ENCODE assay signal across 18 cellular contexts in the genomic region with DNA sequence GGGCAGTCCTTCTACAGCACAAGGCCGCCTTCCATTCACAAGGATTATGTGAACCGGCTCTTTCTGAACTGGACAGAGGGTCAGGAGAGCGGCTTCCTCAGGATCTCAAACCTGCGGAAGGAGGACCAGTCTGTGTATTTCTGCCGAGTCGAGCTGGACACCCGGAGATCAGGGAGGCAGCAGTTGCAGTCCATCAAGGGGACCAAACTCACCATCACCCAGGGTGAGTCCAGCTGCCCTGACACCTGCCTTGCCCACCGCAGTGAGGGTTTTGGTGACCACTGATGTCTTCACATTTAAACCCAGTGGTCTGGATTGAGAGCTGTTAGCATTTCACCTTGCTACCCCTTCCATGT. TPM values are rescaled to one million over a fixed set of nuclear protein-coding genes. Genes with fewer than 3 reads are reported as not detected.
DNase-seq lines count a peak whose midpoint lies in the region; ATAC-seq and TF ChIP-seq lines count a peak whose summit lies in the region.
"Had no signal": no experiment of that assay in that cellular context is flagged by ENCODE, and none has a peak within 500 bp of the region (broad histone marks: within the 10 kb centered on the region; RNA-seq: fewer than 3 reads in every experiment).

No MANE protein-coding gene starts in this region.

- no peak for TF ChIP-seq CTCF in natural killer cell (IDR thresholded peaks at IDR 0.05)
- TF ChIP-seq CTCF in ascending aorta (IDR thresholded peaks at IDR 0.05): no peak

- no peak overlapping the region for H3K4me3 ChIP-seq in ascending aorta
- H3K4me3 ChIP-seq: GM23338 had no signal

- H3K27me3 Mint-ChIP-seq in natural killer cell (ENCODE audit: low read depth in 2 of 2) (no peaks in the 10 kb centered on the region), naive B cell (no peaks in the 10 kb centered on the region)
- H3K27me3 Mint-ChIP-seq in natural killer cell treated with Interleukin-12 subunit alpha and Interleukin-12 subunit beta and Interleukin-15 and Interleukin-18, amount 100 ng/mL, for 72 hours: no peaks in the 10 kb centered on the region
- H3K27me3 Mint-ChIP-seq in central memory CD8-positive, alpha-beta T cell: no peaks in the 10 kb centered on the region

- ATAC-seq in natural killer cell (no peak), naive B cell (ENCODE audit: low read depth in 2 of 2) (no peak)
- ATAC-seq in natural killer cell treated with Interleukin-12 subunit alpha and Interleukin-12 subunit beta and Interleukin-15 and Interleukin-18, amount 100 ng/mL, for 72 hours: no peak
- no peak for ATAC-seq in central memory CD8-positive, alpha-beta T cell (replicated peaks; ENCODE audit: extremely low read depth, poor library complexity, severe bottlenecking)
- ATAC-seq: Panc1 had no signal

- H3K9me3 ChIP-seq in ascending aorta: no peaks in the 10 kb centered on the region

- H3K4me3 Mint-ChIP-seq in natural killer cell (no peak overlapping the region), naive B cell (no peak overlapping the region)
- no peak overlapping the region for H3K4me3 Mint-ChIP-seq in natural killer cell treated with Interleukin-12 subunit alpha and Interleukin-12 subunit beta and Interleukin-15 and Interleukin-18, amount 100 ng/mL, for 72 hours
- no peak overlapping the region for H3K4me3 Mint-ChIP-seq in central memory CD8-positive, alpha-beta T cell
- H3K4me3 Mint-ChIP-seq: GM23338 had no signal

- H3K4me1 ChIP-seq in ascending aorta: no peaks in the 10 kb centered on the region

- DNase-seq in natural killer cell (no peak), naive B cell (no peak), ascending aorta (ENCODE audit: low spot score in 2 of 2) (no peak), DMS 273 (lab: John Stamatoyannopoulos, UW; ENCODE audit: unreplicated experiment) (no peak), caudate nucleus (lab: John Stamatoyannopoulos, UW) (no peak)
- no peak for DNase-seq in natural killer cell treated with Interleukin-12 subunit alpha and Interleukin-12 subunit beta and Interleukin-15 and Interleukin-18, amount 100 ng/mL, for 72 hours (ENCODE audit: low spot score)
- DNase-seq in central memory CD8-positive, alpha-beta T cell (ENCODE audit: low spot score in 2 of 2): no peak
- DNase-seq: GF-D8, NCI-H1092 treated with DMSO at 0.1 percent for 48 hours, NCI-H2227 treated with DMSO at 0.1 percent for 48 hours, NCI-H524, SHP77 had no signal

- H3K27ac ChIP-seq in ascending aorta (no peak overlapping the region), caudate nucleus (ENCODE audit: low read depth, low read length) (no peak overlapping the region)
- H3K27ac ChIP-seq: C4-2B had no signal

- H3K4me1 Mint-ChIP-seq in natural killer cell: peaks cover 12 to 39% of the 10 kb centered on the region in 2 donors
- H3K4me1 Mint-ChIP-seq in natural killer cell treated with Interleukin-12 subunit alpha and Interleukin-12 subunit beta and Interleukin-15 and Interleukin-18, amount 100 ng/mL, for 72 hours (ENCODE audit: low read depth in 2 of 2): peaks cover 12 to 23% of the 10 kb centered on the region in 2 donors
- H3K4me1 Mint-ChIP-seq in central memory CD8-positive, alpha-beta T cell: peaks cover 24% of the 10 kb centered on the region
- H3K4me1 Mint-ChIP-seq in naive B cell: peaks cover 19 to 29% (median 26%) of the 10 kb centered on the region in 3 donors
- H3K4me1 Mint-ChIP-seq: GM23338 had no signal

- no peaks in the 10 kb centered on the region for H3K27me3 ChIP-seq in ascending aorta

- H3K36me3 ChIP-seq in ascending aorta: peaks cover 89 to 95% of the 10 kb centered on the region in 2 donors

- intact Hi-C loops in natural killer cell (cut with micrococcal nuclease) (no loop called here), ascending aorta (cut with DNase I) (no loop called here)

- H3K27ac Mint-ChIP-seq in natural killer cell: peak overlapping the region; percentile 27 to 66
- H3K27ac Mint-ChIP-seq in natural killer cell treated with Interleukin-12 subunit alpha and Interleukin-12 subunit beta and Interleukin-15 and Interleukin-18, amount 100 ng/mL, for 72 hours: peak overlapping the region in 1 of 2 donors; percentile 64
- peak overlapping the region; percentile 72 for H3K27ac Mint-ChIP-seq in central memory CD8-positive, alpha-beta T cell (ENCODE audit: low read depth)
- H3K27ac Mint-ChIP-seq in naive B cell: peak overlapping the region; percentile 61 to 94 (median 86)
- H3K27ac Mint-ChIP-seq: GM23338 had no signal

- no peaks in the 10 kb centered on the region for H3K9me3 Mint-ChIP-seq in natural killer cell
- no peaks in the 10 kb centered on the region for H3K9me3 Mint-ChIP-seq in natural killer cell treated with Interleukin-12 subunit alpha and Interleukin-12 subunit beta and Interleukin-15 and Interleukin-18, amount 100 ng/mL, for 72 hours
- no peaks in the 10 kb centered on the region for H3K9me3 Mint-ChIP-seq in central memory CD8-positive, alpha-beta T cell
- H3K9me3 Mint-ChIP-seq in naive B cell: no peaks in the 10 kb centered on the region
- H3K9me3 Mint-ChIP-seq: GM23338 had no signal

- peaks cover 20% of the 10 kb centered on the region for H3K36me3 Mint-ChIP-seq in natural killer cell
- H3K36me3 Mint-ChIP-seq in natural killer cell treated with Interleukin-12 subunit alpha and Interleukin-12 subunit beta and Interleukin-15 and Interleukin-18, amount 100 ng/mL, for 72 hours: peaks cover 25% of the 10 kb centered on the region
- peaks cover 68% of the 10 kb centered on the region for H3K36me3 Mint-ChIP-seq in central memory CD8-positive, alpha-beta T cell (ENCODE audit: insufficient read depth)
- H3K36me3 Mint-ChIP-seq in naive B cell: peaks cover 19 to 20% of the 10 kb centered on the region in 2 donors

RNA-seq across cellular contexts. Expression of gene PILRB, which starts 0.9 kb away (rescaled TPM):
- 100 to 1,000 TPM; 143 to 206 (median 157) TPM for total RNA-seq in natural killer cell
- total RNA-seq in natural killer cell treated with Interleukin-12 subunit alpha and Interleukin-12 subunit beta and Interleukin-15 and Interleukin-18, amount 100 ng/mL, for 72 hours: 10 to 100 TPM; 48.4 to 94.8 TPM
- 10 to 100 TPM in 2 of 6 donors, 1 to 10 TPM in 4; 3.5 to 28.7 (median 7.0) TPM for polyA plus RNA-seq in naive B cell (ENCODE audit: low read depth in 6 of 6)
- total RNA-seq in ascending aorta: 67.2 TPM

RNA-seq across cellular contexts. Expression of gene PILRA, which starts 14.5 kb away (rescaled TPM):
- total RNA-seq in natural killer cell: 10 to 100 TPM; 18.8 to 38.8 (median 29.4) TPM
- total RNA-seq in natural killer cell treated with Interleukin-12 subunit alpha and Interleukin-12 subunit beta and Interleukin-15 and Interleukin-18, amount 100 ng/mL, for 72 hours: 1 to 10 TPM; 3.7 to 6.8 TPM
- polyA plus RNA-seq in naive B cell (ENCODE audit: low read depth in 6 of 6): 1 to 10 TPM in 1 of 6 donors, under 1 TPM in 4, not detected in 1; 0.53 to 1.8 (median 0.53) TPM
- total RNA-seq in ascending aorta: 25.8 TPM

RNA-seq across cellular contexts. Expression of gene SPDYE3, which starts 51.3 kb away (rescaled TPM):
- total RNA-seq in natural killer cell (not detected), ascending aorta (not detected)
- total RNA-seq in natural killer cell treated with Interleukin-12 subunit alpha and Interleukin-12 subunit beta and Interleukin-15 and Interleukin-18, amount 100 ng/mL, for 72 hours: not detected
- polyA plus RNA-seq in naive B cell (ENCODE audit: low read depth in 6 of 6): 10 to 100 TPM in 1 of 6 donors, 1 to 10 TPM in 5; 5.0 to 10.3 (median 8.5) TPM
- total RNA-seq: A673, Daoy, GM23338, MCF 10A had no signal
